34 cellular contexts compared by ENCODE assay signal in the genomic region with DNA sequence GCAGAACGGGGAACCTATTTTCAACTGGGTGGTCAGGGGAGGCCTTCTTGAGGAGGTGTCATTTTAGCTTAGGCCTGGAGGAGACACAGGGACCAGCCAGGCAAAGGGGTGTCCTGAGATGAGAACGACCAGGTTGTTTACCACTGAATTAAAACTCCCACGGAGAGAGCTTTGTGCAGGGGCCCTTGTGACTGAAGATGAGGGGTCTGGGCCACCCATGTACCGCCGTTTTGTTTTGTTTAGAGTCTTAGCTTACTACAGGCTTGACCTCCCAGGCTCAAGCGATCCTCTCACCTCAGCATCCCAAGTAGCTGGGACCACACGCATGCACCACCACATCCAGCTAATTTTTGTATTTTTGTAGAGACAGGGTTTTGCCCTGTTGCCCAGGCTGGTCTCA.
"Had no signal": no experiment of that assay in that cellular context is flagged by ENCODE, and none has a peak within 500 bp of the region (broad histone marks: within the 10 kb centered on the region; RNA-seq: fewer than 3 reads in every experiment).

No MANE protein-coding gene starts in this region.

- H3K27me3 ChIP-seq: brain microvascular endothelial cell, Peyer's patch had no signal

- DNase-seq: activated B cell treated with CpG ODN at 0.5 μM for 24 hours; activated CD4-positive, alpha-beta memory T cell treated with anti-CD3 and anti-CD28 coated beads for 36 hours; activated CD4-positive, alpha-beta T cell treated with anti-CD3 and anti-CD28 coated beads for 4 hours; activated CD4-positive, alpha-beta T cell treated with anti-CD3 and anti-CD28 coated beads, Interleukin-2, amount 50 U/mL, for 1 hour; activated CD4-positive, CD25-positive, alpha-beta regulatory T cell treated with anti-CD3 and anti-CD28 coated beads, Interleukin-2, amount 50 U/mL, for 72 hours; activated CD8-positive, alpha-beta memory T cell treated with anti-CD3 and anti-CD28 coated beads for 24 hours; activated CD8-positive, alpha-beta memory T cell treated with anti-CD3 and anti-CD28 coated beads, Interleukin-2, amount 10 ng/mL, durations not matched to agents 7 days and 5 days; activated CD8-positive, alpha-beta memory T cell treated with anti-CD3 and anti-CD28 coated beads, Interleukin-2, amount 50 U/mL, for 48 hours; activated effector memory CD4-positive, alpha-beta T cell treated with Interleukin-2 at 50 U/mL for 16 hours; activated naive CD4-positive, alpha-beta T cell treated with anti-CD3 and anti-CD28 coated beads, Interleukin-2, amount 50 U/mL, for 16 hours; activated naive CD8-positive, alpha-beta T cell treated with anti-CD3 and anti-CD28 coated beads for 36 hours; activated T-cell treated with anti-CD3 and anti-CD28 coated beads, Interleukin-2, amount 50 U/mL, for 48 hours; amniotic stem cell; aorta; brain microvascular endothelial cell; central memory CD4-positive, alpha-beta T cell; NCI-H1105; NCI-H1417 treated with DMSO at 0.1 percent for 48 hours; NCI-H1930; NCI-H2081 treated with DMSO at 0.1 percent for 48 hours; NCI-H226; NCI-H446 treated with DMSO at 0.1 percent for 48 hours; NCI-H524; NCI-H748 treated with DMSO at 0.1 percent for 48 hours; NK-92 treated with Interleukin-12 subunit alpha and Interleukin-12 subunit beta, amount 100 ng/mL, for 24 hours; PC-3; Peyer's patch; RPMI8226; SHP77 treated with DMSO at 0.1 percent for 48 hours; SW 1271; T-helper 1 cell; T-helper 2 cell; T-helper 9 cell had no signal

- H3K9me3 Mint-ChIP-seq: activated B cell treated with CpG ODN at 0.5 μM for 24 hours; activated CD4-positive, alpha-beta memory T cell treated with anti-CD3 and anti-CD28 coated beads for 36 hours; activated naive CD8-positive, alpha-beta T cell treated with anti-CD3 and anti-CD28 coated beads for 36 hours had no signal

- H3K36me3 Mint-ChIP-seq: activated CD4-positive, alpha-beta memory T cell treated with anti-CD3 and anti-CD28 coated beads for 36 hours; activated CD8-positive, alpha-beta memory T cell treated with anti-CD3 and anti-CD28 coated beads, Interleukin-2, amount 10 ng/mL, durations not matched to agents 7 days and 5 days; activated naive CD8-positive, alpha-beta T cell treated with anti-CD3 and anti-CD28 coated beads for 36 hours had no signal

- H3K27me3 Mint-ChIP-seq: activated CD4-positive, alpha-beta memory T cell treated with anti-CD3 and anti-CD28 coated beads for 36 hours had no signal

- H3K4me3 ChIP-seq: Peyer's patch had no signal

- H3K27ac Mint-ChIP-seq: activated B cell treated with CpG ODN at 0.5 μM for 24 hours; activated CD4-positive, alpha-beta memory T cell treated with anti-CD3 and anti-CD28 coated beads for 36 hours; activated CD8-positive, alpha-beta memory T cell treated with anti-CD3 and anti-CD28 coated beads, Interleukin-2, amount 10 ng/mL, durations not matched to agents 7 days and 5 days; activated naive CD8-positive, alpha-beta T cell treated with anti-CD3 and anti-CD28 coated beads for 36 hours had no signal

- H3K9me3 ChIP-seq: Peyer's patch had no signal

- H3K4me1 Mint-ChIP-seq: activated B cell treated with CpG ODN at 0.5 μM for 24 hours; activated CD8-positive, alpha-beta memory T cell treated with anti-CD3 and anti-CD28 coated beads, Interleukin-2, amount 10 ng/mL, durations not matched to agents 7 days and 5 days; activated naive CD8-positive, alpha-beta T cell treated with anti-CD3 and anti-CD28 coated beads for 36 hours had no signal

- H3K27ac ChIP-seq: brain microvascular endothelial cell, Peyer's patch, VCaP had no signal

- H3K4me1 ChIP-seq: Peyer's patch had no signal

- ATAC-seq: activated CD8-positive, alpha-beta memory T cell treated with anti-CD3 and anti-CD28 coated beads, Interleukin-2, amount 10 ng/mL, durations not matched to agents 7 days and 5 days; PC-3 had no signal

- H3K36me3 ChIP-seq: brain microvascular endothelial cell, Peyer's patch had no signal

- H3K4me3 Mint-ChIP-seq: activated B cell treated with CpG ODN at 0.5 μM for 24 hours; activated CD4-positive, alpha-beta memory T cell treated with anti-CD3 and anti-CD28 coated beads for 36 hours; activated CD8-positive, alpha-beta memory T cell treated with anti-CD3 and anti-CD28 coated beads, Interleukin-2, amount 10 ng/mL, durations not matched to agents 7 days and 5 days; activated naive CD8-positive, alpha-beta T cell treated with anti-CD3 and anti-CD28 coated beads for 36 hours had no signal
